Comparison of ENCODE assay signal across 14 cellular contexts in genomic region chr7:43553999-43554398, GRCh38. TPM values are rescaled to one million over a fixed set of nuclear protein-coding genes. Genes with fewer than 3 reads are reported as not detected.
DNase-seq lines count a peak whose midpoint lies in the region; ATAC-seq and TF ChIP-seq lines count a peak whose summit lies in the region.
"Had no signal": no experiment of that assay in that cellular context is flagged by ENCODE, and none has a peak within 500 bp of the region (broad histone marks: within the 10 kb centered on the region; RNA-seq: fewer than 3 reads in every experiment).

No MANE protein-coding gene starts in this region.

- ATAC-seq in Right ventricle myocardium inferior (peak; percentile 89), HG03432 (IDR thresholded peaks at IDR 0.05; ENCODE audit: unreplicated experiment) (no peak)
- peak; percentile 79 for ATAC-seq in activated CD8-positive, alpha-beta T cell treated with anti-CD3 and anti-CD28 coated beads for 36 hours
- ATAC-seq: foreskin keratinocyte had no signal

- no peak for TF ChIP-seq CTCF in right atrium auricular region (IDR thresholded peaks at IDR 0.05)
- TF ChIP-seq CTCF in activated CD8-positive, alpha-beta T cell treated with anti-CD3 and anti-CD28 coated beads for 36 hours (IDR thresholded peaks at IDR 0.05) = no peak
- TF ChIP-seq CTCF in fibroblast of pulmonary artery (IDR thresholded peaks at IDR 0.05; ENCODE audit: low read length, missing control alignments) = no peak

- intact Hi-C loops in Right ventricle myocardium inferior (cut with DNase I) = no loop called here
- intact Hi-C loops in activated CD8-positive, alpha-beta T cell treated with anti-CD3 and anti-CD28 coated beads for 36 hours (cut with micrococcal nuclease) = no loop called here

- H3K4me1 ChIP-seq in right atrium auricular region = no peaks in the 10 kb centered on the region

- H3K36me3 Mint-ChIP-seq in activated CD8-positive, alpha-beta T cell treated with anti-CD3 and anti-CD28 coated beads for 36 hours (ENCODE audit: low read depth) = no peaks in the 10 kb centered on the region
- no peaks in the 10 kb centered on the region for H3K36me3 Mint-ChIP-seq in activated CD4-positive, alpha-beta memory T cell treated with anti-CD3 and anti-CD28 coated beads, Interleukin-2, amount 10 ng/mL, durations not matched to agents 7 days and 5 days (ENCODE audit: low read depth)
- H3K36me3 Mint-ChIP-seq: type B pancreatic cell had no signal

- DNase-seq in Right ventricle myocardium inferior (ENCODE audit: missing footprints) = no peak
- no peak for DNase-seq in right atrium auricular region (ENCODE audit: low spot score)
- peak; percentile 11 for DNase-seq in activated CD8-positive, alpha-beta T cell treated with anti-CD3 and anti-CD28 coated beads for 36 hours
- peak; percentile 83 for DNase-seq in fibroblast of pulmonary artery (ENCODE audit: low read depth)
- no peak for DNase-seq in activated CD4-positive, alpha-beta memory T cell treated with anti-CD3 and anti-CD28 coated beads, Interleukin-2, amount 10 ng/mL, durations not matched to agents 7 days and 5 days
- DNase-seq in DMS 273 treated with DMSO at 0.1 percent for 48 hours (lab: John Stamatoyannopoulos, UW) = no peak
- DNase-seq in mucosa of gallbladder (ENCODE audit: low spot score) = no peak
- DNase-seq: activated CD4-positive, CD25-positive, alpha-beta regulatory T cell; NCI-H2029; RPMI8226 had no signal

- no peaks in the 10 kb centered on the region for H3K36me3 ChIP-seq in right atrium auricular region

- H3K4me3 ChIP-seq in right atrium auricular region = no peak overlapping the region
- H3K4me3 ChIP-seq in fibroblast of pulmonary artery (replicated peaks; ENCODE audit: low read depth, low read length) = no peak overlapping the region

- no peaks in the 10 kb centered on the region for H3K9me3 ChIP-seq in right atrium auricular region

- H3K27me3 Mint-ChIP-seq in activated CD8-positive, alpha-beta T cell treated with anti-CD3 and anti-CD28 coated beads for 36 hours = peaks cover 3% of the 10 kb centered on the region
- peaks cover 24% of the 10 kb centered on the region for H3K27me3 Mint-ChIP-seq in activated CD4-positive, alpha-beta memory T cell treated with anti-CD3 and anti-CD28 coated beads, Interleukin-2, amount 10 ng/mL, durations not matched to agents 7 days and 5 days

- no peak overlapping the region for H3K27ac ChIP-seq in right atrium auricular region
- H3K27ac ChIP-seq: foreskin keratinocyte had no signal

- peak overlapping the region; percentile 1 for H3K27ac Mint-ChIP-seq in activated CD8-positive, alpha-beta T cell treated with anti-CD3 and anti-CD28 coated beads for 36 hours
- no peak overlapping the region for H3K27ac Mint-ChIP-seq in activated CD4-positive, alpha-beta memory T cell treated with anti-CD3 and anti-CD28 coated beads, Interleukin-2, amount 10 ng/mL, durations not matched to agents 7 days and 5 days
- H3K27ac Mint-ChIP-seq: progenitor cell of endocrine pancreas, type B pancreatic cell had no signal

- H3K4me1 Mint-ChIP-seq in activated CD8-positive, alpha-beta T cell treated with anti-CD3 and anti-CD28 coated beads for 36 hours (ENCODE audit: low read depth) = peaks cover 20% of the 10 kb centered on the region
- H3K4me1 Mint-ChIP-seq in activated CD4-positive, alpha-beta memory T cell treated with anti-CD3 and anti-CD28 coated beads, Interleukin-2, amount 10 ng/mL, durations not matched to agents 7 days and 5 days = peaks cover 18% of the 10 kb centered on the region

- no peaks in the 10 kb centered on the region for H3K27me3 ChIP-seq in right atrium auricular region
- H3K27me3 ChIP-seq: foreskin keratinocyte had no signal

- no peak overlapping the region for H3K4me3 Mint-ChIP-seq in activated CD8-positive, alpha-beta T cell treated with anti-CD3 and anti-CD28 coated beads for 36 hours
- H3K4me3 Mint-ChIP-seq in activated CD4-positive, alpha-beta memory T cell treated with anti-CD3 and anti-CD28 coated beads, Interleukin-2, amount 10 ng/mL, durations not matched to agents 7 days and 5 days = no peak overlapping the region
- H3K4me3 Mint-ChIP-seq: type B pancreatic cell had no signal

- CTCF ChIA-PET in activated CD8-positive, alpha-beta T cell treated with anti-CD3 and anti-CD28 coated beads for 36 hours (lab: Charles Lee) = interaction anchor here (2.0 kb wide), 1 partner anchor 28 kb away, joined by 8 read pairs; the partner anchor contains the start of gene STK17A
- CTCF ChIA-PET in activated CD4-positive, alpha-beta memory T cell treated with anti-CD3 and anti-CD28 coated beads, Interleukin-2, amount 10 ng/mL, durations not matched to agents 7 days and 5 days (lab: Charles Lee) = interaction anchor here (0.8 kb wide), 1 partner anchor 29 kb away, joined by 3 read pairs; the partner anchor contains the start of gene STK17A

- no peaks in the 10 kb centered on the region for H3K9me3 Mint-ChIP-seq in activated CD8-positive, alpha-beta T cell treated with anti-CD3 and anti-CD28 coated beads for 36 hours
- H3K9me3 Mint-ChIP-seq in activated CD4-positive, alpha-beta memory T cell treated with anti-CD3 and anti-CD28 coated beads, Interleukin-2, amount 10 ng/mL, durations not matched to agents 7 days and 5 days = no peaks in the 10 kb centered on the region
- H3K9me3 Mint-ChIP-seq: type B pancreatic cell had no signal

- POLR2A ChIA-PET in activated CD8-positive, alpha-beta T cell treated with anti-CD3 and anti-CD28 coated beads for 36 hours (lab: Charles Lee) = interaction anchor here (1.7 kb wide), 1 partner anchor 18 kb away, joined by 4 read pairs; no protein-coding TSS in a partner anchor
- POLR2A ChIA-PET in activated CD4-positive, alpha-beta memory T cell treated with anti-CD3 and anti-CD28 coated beads, Interleukin-2, amount 10 ng/mL, durations not matched to agents 7 days and 5 days (lab: Charles Lee) = no interaction called here

RNA-seq across cellular contexts. Expression of gene STK17A, which starts 28.9 kb away (rescaled TPM):
- total RNA-seq in Right ventricle myocardium inferior = 28.1 TPM
- 10 to 100 TPM; 15.6 to 25.9 TPM for total RNA-seq in right atrium auricular region
- total RNA-seq in activated CD8-positive, alpha-beta T cell treated with anti-CD3 and anti-CD28 coated beads for 36 hours = 10 to 100 TPM; 42.4 to 46.1 TPM
- 10 to 100 TPM; 89.5 to 90.3 TPM for total RNA-seq in activated CD4-positive, alpha-beta memory T cell treated with anti-CD3 and anti-CD28 coated beads, Interleukin-2, amount 10 ng/mL, durations not matched to agents 7 days and 5 days
- 16.1 TPM for total RNA-seq in mucosa of gallbladder

Comparison
In these comparisons a context has a peak if more than half of its experiments do, and no peak if none do; other contexts are left out.
1. DNase-seq: peak in activated CD8-positive, alpha-beta T cell treated with anti-CD3 and anti-CD28 coated beads for 36 hours (single experiment) and fibroblast of pulmonary artery (single experiment); none in Right ventricle myocardium inferior (single experiment), right atrium auricular region (single experiment), activated CD4-positive, alpha-beta memory T cell treated with anti-CD3 and anti-CD28 coated beads, Interleukin-2, amount 10 ng/mL, durations not matched to agents 7 days and 5 days (single experiment), DMS 273 treated with DMSO at 0.1 percent for 48 hours (single experiment) and mucosa of gallbladder (single experiment).